In the genomic region with DNA sequence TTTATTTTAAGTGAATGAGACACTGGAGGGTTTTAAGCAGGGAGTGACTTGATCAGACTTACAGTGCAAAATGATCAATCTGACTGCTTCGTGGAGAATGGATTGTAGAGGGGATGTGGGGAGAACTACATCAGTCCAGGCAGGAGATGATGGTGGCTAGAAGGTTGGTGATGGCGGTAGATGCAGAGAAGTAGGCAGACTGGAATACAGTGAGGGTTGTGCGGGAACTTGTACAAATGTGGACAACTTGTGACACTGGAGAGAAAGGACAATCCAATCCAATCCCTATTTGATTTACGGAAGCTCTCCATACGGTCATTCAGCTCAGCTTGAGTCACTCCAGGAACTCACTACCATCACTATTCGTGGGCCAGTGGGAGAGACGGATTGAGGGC, we compare ENCODE assay signal across 8 cellular contexts. TPM values are rescaled to one million over a fixed set of nuclear protein-coding genes. Genes with fewer than 3 reads are reported as not detected.
DNase-seq lines count a peak whose midpoint lies in the region; ATAC-seq and TF ChIP-seq lines count a peak whose summit lies in the region.

No MANE protein-coding gene starts in this region.

- H3F3A ChIP-seq in neural cell (ENCODE audit: insufficient read depth, low read length, poor library complexity, severe bottlenecking), result no peaks in the 10 kb centered on the region

- TF ChIP-seq CTCF in NB4 (IDR thresholded peaks at IDR 0.05; ENCODE audit: low read depth, low read length) (no peak), neural cell (IDR thresholded peaks at IDR 0.05; ENCODE audit: poor library complexity, severe bottlenecking) (no peak)

- H3K4me3 ChIP-seq in BLaER1 (peak overlapping the region; percentile 97), NB4 (ENCODE audit: low read depth, low read length) (peak overlapping the region; percentile 100), neural cell (ENCODE audit: low read length) (peak overlapping the region; percentile 100)
- peak overlapping the region; percentile 75 for H3K4me3 ChIP-seq in effector memory CD4-positive, alpha-beta T cell (ENCODE audit: insufficient read depth, low read depth, low read length, poor library complexity, severe bottlenecking)

- peaks cover 27% of the 10 kb centered on the region for H3K4me1 ChIP-seq in BLaER1
- peaks cover 19% of the 10 kb centered on the region for H3K4me1 ChIP-seq in effector memory CD4-positive, alpha-beta T cell (ENCODE audit: control insufficient read depth, insufficient read depth, low read length, poor library complexity, severe bottlenecking)

- H3K79me2 ChIP-seq in neural cell (replicated peaks; ENCODE audit: insufficient read depth, low read length), result peaks cover 29% of the 10 kb centered on the region

- TF ChIP-seq RAD21 in neural cell (conservative IDR thresholded peaks at IDR 0.05), result no peak

- no peak for TF ChIP-seq EP300 in neural cell (conservative IDR thresholded peaks at IDR 0.05; ENCODE audit: poor library complexity, severe bottlenecking)

- peak overlapping the region; percentile 99 for H2AFZ ChIP-seq in neural cell (ENCODE audit: low read depth, low read length)

- no peak for ATAC-seq in HG03469 (IDR thresholded peaks at IDR 0.05; ENCODE audit: unreplicated experiment)

- TF ChIP-seq POLR2A in NB4 (IDR thresholded peaks at IDR 0.05; ENCODE audit: extremely low read depth, insufficient read length), result no peak

- no peaks in the 10 kb centered on the region for H3K9me2 ChIP-seq in neural cell (ENCODE audit: insufficient read depth, low read length)

- H3K27ac ChIP-seq in BLaER1, result peak overlapping the region; percentile 97
- H3K27ac ChIP-seq in effector memory CD4-positive, alpha-beta T cell (ENCODE audit: insufficient read depth, low read length, poor library complexity, severe bottlenecking), result peak overlapping the region; percentile 64
- peak overlapping the region; percentile 88 for H3K27ac ChIP-seq in neural cell (ENCODE audit: low read length)

- DNase-seq in NB4 (ENCODE audit: low read depth) (no peak), NCI-H1930 (lab: John Stamatoyannopoulos, UW) (no peak), occipital lobe (lab: John Stamatoyannopoulos, UW) (no peak), NCI-H2227 (lab: John Stamatoyannopoulos, UW; ENCODE audit: unreplicated experiment) (no peak)
- DNase-seq in effector memory CD4-positive, alpha-beta T cell, result no peak

- peak overlapping the region; percentile 86 for H3K4me2 ChIP-seq in BLaER1
- peak overlapping the region; percentile 92 for H3K4me2 ChIP-seq in neural cell (ENCODE audit: low read length)

- H3K9me3 ChIP-seq in BLaER1 (no peaks in the 10 kb centered on the region), neural cell (ENCODE audit: low read length) (no peaks in the 10 kb centered on the region)
- no peaks in the 10 kb centered on the region for H3K9me3 ChIP-seq in effector memory CD4-positive, alpha-beta T cell (ENCODE audit: control insufficient read depth, low read length)

- H3K27me3 ChIP-seq in BLaER1 (no peaks in the 10 kb centered on the region), neural cell (ENCODE audit: insufficient read depth, low read depth, low read length) (no peaks in the 10 kb centered on the region)
- no peaks in the 10 kb centered on the region for H3K27me3 ChIP-seq in effector memory CD4-positive, alpha-beta T cell (replicated peaks; ENCODE audit: control insufficient read depth, insufficient read depth, low read length, poor library complexity, severe bottlenecking)

- H3K9ac ChIP-seq in BLaER1, result peak overlapping the region; percentile 97
- peak overlapping the region; percentile 89 for H3K9ac ChIP-seq in neural cell (ENCODE audit: low read length)

- H4K20me1 ChIP-seq in BLaER1, result peaks cover 41% of the 10 kb centered on the region
- no peaks in the 10 kb centered on the region for H4K20me1 ChIP-seq in neural cell (ENCODE audit: insufficient read depth)

- H3K36me3 ChIP-seq in BLaER1 (peaks cover 36% of the 10 kb centered on the region), neural cell (ENCODE audit: insufficient read depth, low read length) (no peaks in the 10 kb centered on the region)
- peaks cover 7% of the 10 kb centered on the region for H3K36me3 ChIP-seq in effector memory CD4-positive, alpha-beta T cell (ENCODE audit: control insufficient read depth, insufficient read depth, low read length)

TF ChIP-seq in neural cell, 6 proteins besides CTCF, POLR2A, EP300 and RAD21:
- TF ChIP-seq, protein P1, sequence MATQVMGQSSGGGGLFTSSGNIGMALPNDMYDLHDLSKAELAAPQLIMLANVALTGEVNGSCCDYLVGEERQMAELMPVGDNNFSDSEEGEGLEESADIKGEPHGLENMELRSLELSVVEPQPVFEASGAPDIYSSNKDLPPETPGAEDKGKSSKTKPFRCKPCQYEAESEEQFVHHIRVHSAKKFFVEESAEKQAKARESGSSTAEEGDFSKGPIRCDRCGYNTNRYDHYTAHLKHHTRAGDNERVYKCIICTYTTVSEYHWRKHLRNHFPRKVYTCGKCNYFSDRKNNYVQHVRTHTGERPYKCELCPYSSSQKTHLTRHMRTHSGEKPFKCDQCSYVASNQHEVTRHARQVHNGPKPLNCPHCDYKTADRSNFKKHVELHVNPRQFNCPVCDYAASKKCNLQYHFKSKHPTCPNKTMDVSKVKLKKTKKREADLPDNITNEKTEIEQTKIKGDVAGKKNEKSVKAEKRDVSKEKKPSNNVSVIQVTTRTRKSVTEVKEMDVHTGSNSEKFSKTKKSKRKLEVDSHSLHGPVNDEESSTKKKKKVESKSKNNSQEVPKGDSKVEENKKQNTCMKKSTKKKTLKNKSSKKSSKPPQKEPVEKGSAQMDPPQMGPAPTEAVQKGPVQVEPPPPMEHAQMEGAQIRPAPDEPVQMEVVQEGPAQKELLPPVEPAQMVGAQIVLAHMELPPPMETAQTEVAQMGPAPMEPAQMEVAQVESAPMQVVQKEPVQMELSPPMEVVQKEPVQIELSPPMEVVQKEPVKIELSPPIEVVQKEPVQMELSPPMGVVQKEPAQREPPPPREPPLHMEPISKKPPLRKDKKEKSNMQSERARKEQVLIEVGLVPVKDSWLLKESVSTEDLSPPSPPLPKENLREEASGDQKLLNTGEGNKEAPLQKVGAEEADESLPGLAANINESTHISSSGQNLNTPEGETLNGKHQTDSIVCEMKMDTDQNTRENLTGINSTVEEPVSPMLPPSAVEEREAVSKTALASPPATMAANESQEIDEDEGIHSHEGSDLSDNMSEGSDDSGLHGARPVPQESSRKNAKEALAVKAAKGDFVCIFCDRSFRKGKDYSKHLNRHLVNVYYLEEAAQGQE (IDR thresholded peaks at IDR 0.05; ENCODE audit: borderline replicate concordance), result no peak
- no peak for TF ChIP-seq POLR2AphosphoS5 (IDR thresholded peaks at IDR 0.05)
- TF ChIP-seq EZH2 (IDR thresholded peaks at IDR 0.05; ENCODE audit: borderline replicate concordance, insufficient read depth, low read length, poor library complexity, severe bottlenecking), result no peak
- no peak for TF ChIP-seq TAF1 (IDR thresholded peaks at IDR 0.05; ENCODE audit: low read depth)
- TF ChIP-seq SMC3 (conservative IDR thresholded peaks at IDR 0.05; ENCODE audit: poor library complexity), result no peak
- TF ChIP-seq MXI1 (conservative IDR thresholded peaks at IDR 0.05; ENCODE audit: poor library complexity, severe bottlenecking), result no peak

RNA-seq across cellular contexts. Expression of a gene that starts 0.6 kb away (rescaled TPM):
- 3.0 and 6.5 TPM in 2 replicates for polyA plus RNA-seq in neural cell
- polyA minus RNA-seq in neural cell, result 8.8 and 9.4 TPM in 2 replicates
- 5.1 TPM for total RNA-seq in occipital lobe

RNA-seq across cellular contexts. Expression of a gene that starts 0.7 kb away (rescaled TPM):
- polyA plus RNA-seq in neural cell, result 66.6 and 68.4 TPM in 2 replicates
- 50.2 TPM in 2 replicates for polyA minus RNA-seq in neural cell
- total RNA-seq in occipital lobe, result 19.8 TPM

RNA-seq across cellular contexts. Expression of a gene that starts 39.3 kb away (rescaled TPM):
- polyA plus RNA-seq in neural cell, result 5.3 and 5.4 TPM in 2 replicates
- polyA minus RNA-seq in neural cell, result 22.4 and 25.2 TPM in 2 replicates
- 13.6 TPM for total RNA-seq in occipital lobe

RNA-seq across cellular contexts. Expression of a gene that starts 55.3 kb away (rescaled TPM):
- not detected in 2 replicates for polyA plus RNA-seq in neural cell
- polyA minus RNA-seq in neural cell, result not detected in 2 replicates
- not detected for total RNA-seq in occipital lobe
